Comparison of ENCODE assay signal across 8 cellular contexts in the genomic region with DNA sequence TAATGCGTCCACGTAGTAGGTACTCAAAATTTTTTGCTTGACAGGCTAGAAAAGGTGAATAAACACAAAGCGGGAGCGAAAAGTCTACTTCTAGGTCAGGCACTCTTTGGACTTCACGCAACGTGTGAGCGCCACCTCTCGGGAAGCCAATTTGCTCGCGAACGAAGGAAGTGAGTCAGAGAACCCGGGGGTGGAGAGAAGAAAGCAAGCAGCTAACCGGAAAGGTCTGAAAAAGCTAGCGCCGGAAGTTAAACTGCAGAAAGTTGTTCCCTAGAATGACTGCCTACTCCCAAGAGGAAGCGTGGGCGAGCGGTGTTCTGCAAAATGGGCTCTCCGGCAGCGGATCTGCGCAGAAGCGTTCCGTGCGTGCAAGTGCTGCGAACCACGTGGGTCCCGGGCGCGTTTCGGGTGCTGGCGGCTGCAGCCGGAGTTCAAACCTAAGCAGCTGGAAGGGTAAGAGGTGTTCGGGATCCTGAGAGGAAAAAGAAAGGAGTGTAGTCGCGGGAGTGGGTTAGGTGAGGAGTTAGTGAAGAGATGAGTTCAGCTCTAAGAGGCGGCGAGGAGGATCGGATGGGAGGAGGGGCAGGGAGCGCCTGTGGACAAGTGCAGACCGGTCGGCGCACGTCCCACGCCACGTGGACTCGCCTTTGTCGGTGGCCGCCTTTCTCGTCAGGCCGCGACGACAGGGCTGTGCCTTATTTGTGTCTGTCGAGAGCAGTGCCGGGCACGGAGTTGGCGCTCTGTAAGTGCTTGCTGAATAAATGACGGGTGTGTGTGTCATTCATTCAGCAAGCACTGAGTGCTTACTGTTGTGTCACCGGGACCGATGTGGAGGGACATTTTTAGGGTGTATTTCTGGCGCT. TPM values are rescaled to one million over a fixed set of nuclear protein-coding genes. Genes with fewer than 3 reads are reported as not detected.
DNase-seq lines count a peak whose midpoint lies in the region; ATAC-seq and TF ChIP-seq lines count a peak whose summit lies in the region.

Gene NME1, plus strand, starts transcription at position 350 of the 863 bp plus-strand sequence. CDS start 2,096 bp downstream, outside the sequence.

- H3K36me3 Mint-ChIP-seq in CD4-positive, alpha-beta T cell (ENCODE audit: low read depth), result peaks cover 14% of the 10 kb centered on the region

- H3K9me3 Mint-ChIP-seq in CD4-positive, alpha-beta T cell, result no peaks in the 10 kb centered on the region

- H3K4me3 ChIP-seq in duodenal mucosa (ENCODE audit: low read depth in 1 of 2, low read length in 2 of 2) (peak within 1 kb of the TSS; percentile 89 to 98), right lobe of liver (peak within 1 kb of the TSS; percentile 62 to 82 (median 76))

- H3K36me3 ChIP-seq in duodenal mucosa (ENCODE audit: control insufficient read depth in 1 of 2, insufficient read depth in 2 of 2, low read length in 2 of 2) (peaks cover 8 to 9% of the 10 kb centered on the region in 2 donors), right lobe of liver (no peaks in the 10 kb centered on the region)

- peak; percentile 12 for TF ChIP-seq POLR2A in right lobe of liver (IDR thresholded peaks at IDR 0.05)

- peak; percentile 93 to 98 (median 95) for DNase-seq in CD4-positive, alpha-beta T cell
- DNase-seq in NCI-H748 treated with DMSO at 0.1 percent for 48 hours (lab: John Stamatoyannopoulos, UW) (peak; percentile 98), right lobe of liver (peak; percentile 94 to 97 (median 96))
- DNase-seq in activated CD4-positive, alpha-beta T cell treated with anti-CD3 and anti-CD28 coated beads, Interleukin-2, amount 50 U/mL, for 4 hours, result peak; percentile 94 to 97
- peak; percentile 94 to 97 for DNase-seq in stimulated activated CD4-positive, alpha-beta T cell treated with anti-CD3 and anti-CD28 coated beads, Interleukin-4, amount 100 ng/mL, for 4 hours

- H3K27ac ChIP-seq in CD4-positive, alpha-beta T cell (ENCODE audit: low read depth, low read length), result peak within 1 kb of the TSS; percentile 53
- H3K27ac ChIP-seq in duodenal mucosa (ENCODE audit: low read depth, low read length) (peak within 1 kb of the TSS; percentile 72), right lobe of liver (peak within 1 kb of the TSS; percentile 61 to 84 (median 75))

- TF ChIP-seq CTCF in CD4-positive, alpha-beta T cell (IDR thresholded peaks at IDR 0.05), result peak; percentile 81
- peak; percentile 74 to 86 (median 81) for TF ChIP-seq CTCF in right lobe of liver (IDR thresholded peaks at IDR 0.05)

- 0% methylated on average over 52 of the region's 60 CpGs for WGBS in right lobe of liver (ENCODE audit: insufficient coverage, low coverage, low lambda C conversion rate, missing lambda C conversion rate)

- no peaks in the 10 kb centered on the region for H3K9me3 ChIP-seq in CD4-positive, alpha-beta T cell (ENCODE audit: control insufficient read depth, low read length)
- H3K9me3 ChIP-seq in duodenal mucosa (ENCODE audit: control insufficient read depth in 1 of 2, low read length in 2 of 2) (no peaks in the 10 kb centered on the region), right lobe of liver (no peaks in the 10 kb centered on the region)

- intact Hi-C loops in CD4-positive, alpha-beta T cell (cut with DNase I, micrococcal nuclease), result loop anchor here (1.0 to 10.0 kb wide), 9 partner anchors 32 to 436 kb away; partner anchors contain the start of genes LUC7L3 (in 1 of the 2), MBTD1 (in 1 of the 2), SPAG9 (in 1 of the 2) and TOB1 (in 1 of the 2)
- intact Hi-C loops in right lobe of liver (cut with DNase I), result no loop called here

- H3K27ac Mint-ChIP-seq in CD4-positive, alpha-beta T cell, result no peak within 1 kb of the TSS

- H3K4me1 ChIP-seq in duodenal mucosa (ENCODE audit: control insufficient read depth in 1 of 2, insufficient read depth in 2 of 2, low read length in 2 of 2), result peaks cover 14% of the 10 kb centered on the region in 2 donors
- H3K4me1 ChIP-seq in right lobe of liver, result peaks cover 0 to 14% (median 0%) of the 10 kb centered on the region in 4 donors

- H3K4me1 Mint-ChIP-seq in CD4-positive, alpha-beta T cell (ENCODE audit: low read depth), result peaks cover 13% of the 10 kb centered on the region

- CTCF ChIA-PET in CD4-positive, alpha-beta T cell (lab: Charles Lee), result interaction anchor here (0.5 to 2.9 kb wide), 40 partner anchors 9 to 756 kb away, joined by 3 to 67 read pairs (median 4); partner anchors contain the start of genes LRRC59, NME2, SPAG9 and UTP18

- no peaks in the 10 kb centered on the region for H3K27me3 ChIP-seq in CD4-positive, alpha-beta T cell (ENCODE audit: control insufficient read depth, insufficient read depth, low read length)
- H3K27me3 ChIP-seq in duodenal mucosa (ENCODE audit: control insufficient read depth in 1 of 2, insufficient read depth in 2 of 2, low read length in 2 of 2) (no peaks in the 10 kb centered on the region), right lobe of liver (no peaks in the 10 kb centered on the region)

- H3K9ac ChIP-seq in duodenal mucosa (ENCODE audit: low read depth in 1 of 2, low read length in 2 of 2), result peak within 1 kb of the TSS; percentile 70 to 92

- POLR2A ChIA-PET in CD4-positive, alpha-beta T cell (lab: Charles Lee), result interaction anchor here (0.6 to 2.1 kb wide), 22 partner anchors 9 to 845 kb away, joined by 3 to 40 read pairs (median 4); partner anchors contain the start of genes ANKRD40, LUC7L3, MBTD1 and NME2

- H3K27me3 Mint-ChIP-seq in CD4-positive, alpha-beta T cell, result no peaks in the 10 kb centered on the region

- ATAC-seq in CD4-positive, alpha-beta T cell (ENCODE audit: poor library complexity), result peak; percentile 90
- peak; percentile 95 for ATAC-seq in GM19395 (IDR thresholded peaks at IDR 0.05; ENCODE audit: unreplicated experiment)
- ATAC-seq in HG03565 (IDR thresholded peaks at IDR 0.05; ENCODE audit: unreplicated experiment), result peak; percentile 87
- peak; percentile 93 to 97 (median 95) for ATAC-seq in right lobe of liver

- H3K4me3 Mint-ChIP-seq in CD4-positive, alpha-beta T cell, result no peak within 1 kb of the TSS

RNA-seq across cellular contexts. Expression of gene NME1, which starts in this region (rescaled TPM):
- total RNA-seq in CD4-positive, alpha-beta T cell, result 10 to 100 TPM; 11.0 to 15.6 TPM
- 10 to 100 TPM; 31.1 to 88.1 (median 47.0) TPM for total RNA-seq in right lobe of liver

Comparison
In these comparisons a context has a peak if more than half of its experiments do, and no peak if none do; other contexts are left out.
1. Peak in every context shown above with its lines: DNase-seq, ATAC-seq, H3K4me3 ChIP-seq and H3K27ac ChIP-seq.
2. intact Hi-C loops: an anchor here in CD4-positive, alpha-beta T cell (1.0 to 10.0 kb wide); none called in right lobe of liver.